Comparison of ENCODE assay signal across 8 cellular contexts in genomic region chr3:49839193-49839809, GRCh38. TPM values are rescaled to one million over a fixed set of nuclear protein-coding genes. Genes with fewer than 3 reads are reported as not detected.
A peak's percentile ranks its signal among the peaks of the same experiment; 100 is the strongest.
DNase-seq lines count a peak whose midpoint lies in the region; ATAC-seq and TF ChIP-seq lines count a peak whose summit lies in the region.

No MANE protein-coding gene starts in this region.

- peak; percentile 74 for ATAC-seq in lung (ENCODE audit: insufficient read depth, low FRiP score)
- ATAC-seq in GM19351 (IDR thresholded peaks at IDR 0.05; ENCODE audit: unreplicated experiment), result no peak

- H3K9me3 ChIP-seq in lung (ENCODE audit: control insufficient read depth in 2 of 2, insufficient read depth in 1 of 2, low read length in 1 of 2), result no peaks in the 10 kb centered on the region

- H3K27ac ChIP-seq in lung (ENCODE audit: low read depth in 1 of 2, low read length in 1 of 2), result no peak overlapping the region

- DNase-seq in AG10803 (ENCODE audit: low read depth) (peak; percentile 79), H4 (ENCODE audit: low spot score) (peak; percentile 35), NCI-H774 (lab: John Stamatoyannopoulos, UW) (peak; percentile 20), dermis microvascular lymphatic vessel endothelial cell (ENCODE audit: low read depth in 2 of 2) (peak; percentile 61 to 79), lung (ENCODE audit: low spot score) (peak; percentile 81)
- DNase-seq in activated CD4-positive, alpha-beta T cell treated with anti-CD3 and anti-CD28 coated beads, Interleukin-2, amount 50 U/mL, for 48 hours, result peak; percentile 83 to 84
- peak; percentile 77 for DNase-seq in stimulated activated CD8-positive, alpha-beta memory T cell treated with anti-CD3 and anti-CD28 coated beads, Interleukin-12 subunit alpha, Interleukin-12 subunit beta, amount 100 ng/mL, for 1 hour (ENCODE audit: low read depth)

- no peaks in the 10 kb centered on the region for H3K36me3 ChIP-seq in lung (ENCODE audit: control insufficient read depth in 2 of 2, insufficient read depth in 2 of 2, low read length in 2 of 2)

- H3K27me3 ChIP-seq in lung (ENCODE audit: control insufficient read depth, insufficient read depth), result no peaks in the 10 kb centered on the region

- TF ChIP-seq CTCF in AG10803 (conservative IDR thresholded peaks at IDR 0.05; ENCODE audit: low read length) (peak; percentile 96), lung (IDR thresholded peaks at IDR 0.05; ENCODE audit: control extremely low read depth, extremely low read depth) (peak; percentile 87)

- H3K4me3 ChIP-seq in AG10803 (ENCODE audit: low read length), result no peak overlapping the region
- H3K4me3 ChIP-seq in lung, result no peak overlapping the region

- no peaks in the 10 kb centered on the region for H3K4me1 ChIP-seq in lung (ENCODE audit: control insufficient read depth in 2 of 2, insufficient read depth in 2 of 2, low read length in 2 of 2)

- WGBS in lung, 2 donors, result 37 to 47% methylated on average over 6 of the region's 6 CpGs

RNA-seq across cellular contexts. Expression of gene TRAIP, which starts 17.1 kb away (rescaled TPM):
- total RNA-seq in H4 (2014; rRNA removed; shearing (Covaris generic)), result 4.4 and 5.7 TPM in 2 replicates
- total RNA-seq in dermis microvascular lymphatic vessel endothelial cell (1.8 and 3.2 TPM in 2 replicates), lung (1 to 10 TPM; 2.7 to 3.2 TPM)
- polyA plus RNA-seq in lung, result 1 to 10 TPM; 1.8 to 2.1 TPM

RNA-seq across cellular contexts. Expression of gene UBA7, which starts 25.5 kb away (rescaled TPM):
- 10.4 and 13.2 TPM in 2 replicates for total RNA-seq in H4 (2014; rRNA removed; shearing (Covaris generic))
- 21.6 and 37.4 TPM in 2 replicates for total RNA-seq in dermis microvascular lymphatic vessel endothelial cell
- total RNA-seq in lung, result 100 to 1,000 TPM in 1 of 2 donors, 10 to 100 TPM in 1; 79.4 to 112 TPM
- polyA plus RNA-seq in lung, result 10 to 100 TPM; 53.0 to 72.4 TPM

RNA-seq across cellular contexts. Expression of gene CAMKV, which starts 30.4 kb away (rescaled TPM):
- not detected in 2 replicates for total RNA-seq in H4 (2014; rRNA removed; shearing (Covaris generic))
- total RNA-seq in dermis microvascular lymphatic vessel endothelial cell, result not detected in 2 replicates
- under 1 TPM in 1 of 2 donors, not detected in 1; 0.34 TPM for total RNA-seq in lung
- not detected for polyA plus RNA-seq in lung

RNA-seq across cellular contexts. Expression of gene INKA1, which starts 36.2 kb away (rescaled TPM):
- 0.68 and 2.1 TPM in 2 replicates for total RNA-seq in H4 (2014; rRNA removed; shearing (Covaris generic))
- 13.6 and 15.0 TPM in 2 replicates for total RNA-seq in dermis microvascular lymphatic vessel endothelial cell
- 1 to 10 TPM; 6.1 to 7.1 TPM for total RNA-seq in lung
- polyA plus RNA-seq in lung, result 10 to 100 TPM in 1 of 2 donors, 1 to 10 TPM in 1; 6.8 to 10.8 TPM

RNA-seq across cellular contexts. Expression of gene CDHR4, which starts 39.6 kb away (rescaled TPM):
- not detected in 2 replicates for total RNA-seq in H4 (2014; rRNA removed; shearing (Covaris generic))
- total RNA-seq in dermis microvascular lymphatic vessel endothelial cell (not detected in 2 replicates), lung (10 to 100 TPM in 1 of 2 donors, 1 to 10 TPM in 1; 7.8 to 27.0 TPM)
- 1 to 10 TPM; 6.3 to 9.8 TPM for polyA plus RNA-seq in lung

Comparison
In these comparisons a context has a peak if more than half of its experiments do, and no peak if none do; other contexts are left out.
1. DNase-seq: peak in every context shown above with its lines; median percentile 84 in activated CD4-positive, alpha-beta T cell treated with anti-CD3 and anti-CD28 coated beads, Interleukin-2, amount 50 U/mL, for 48 hours; 81 in lung; 79 in AG10803; 77 in stimulated activated CD8-positive, alpha-beta memory T cell treated with anti-CD3 and anti-CD28 coated beads, Interleukin-12 subunit alpha, Interleukin-12 subunit beta, amount 100 ng/mL, for 1 hour; 70 in dermis microvascular lymphatic vessel endothelial cell; 35 in H4; 20 in NCI-H774.